Comparison of ENCODE assay signal across 8 cellular contexts in genomic region chr17:48543854-48544355, GRCh38. TPM values are rescaled to one million over a fixed set of nuclear protein-coding genes. Genes with fewer than 3 reads are reported as not detected.
DNase-seq lines count a peak whose midpoint lies in the region; ATAC-seq and TF ChIP-seq lines count a peak whose summit lies in the region.

No MANE protein-coding gene starts in this region.

- H3K4me3 ChIP-seq in fibroblast of lung (replicated peaks in 1 of 4; ENCODE audit: control extremely low read depth in 1 of 4, insufficient read depth in 1 of 4, low read depth in 3 of 4, low read length in 4 of 4) (peak overlapping the region; percentile 89 to 99 (median 90)), psoas muscle (peak overlapping the region; percentile 85)

- peak overlapping the region; percentile 20 for H3K4me2 ChIP-seq in fibroblast of lung (ENCODE audit: extremely low read depth, insufficient read depth, low read length)

- no peak overlapping the region for H2AFZ ChIP-seq in fibroblast of lung (ENCODE audit: low read length)

- no peaks in the 10 kb centered on the region for H4K20me1 ChIP-seq in fibroblast of lung (ENCODE audit: control insufficient read depth, extremely low read depth, insufficient read depth, low read length)

- TF ChIP-seq POLR2A in GM18505 (IDR thresholded peaks at IDR 0.05; ENCODE audit: borderline replicate concordance, extremely low read depth, insufficient read depth, insufficient read length) = no peak

- peaks cover 31% of the 10 kb centered on the region for H3K4me1 ChIP-seq in fibroblast of lung (ENCODE audit: control insufficient read depth, extremely low read depth, insufficient read depth, low read length)
- peaks cover 5% of the 10 kb centered on the region for H3K4me1 ChIP-seq in psoas muscle

- H3K27ac ChIP-seq in fibroblast of lung (ENCODE audit: insufficient read depth, low read length) = peak overlapping the region; percentile 97
- peak overlapping the region; percentile 89 for H3K27ac ChIP-seq in psoas muscle

- no peaks in the 10 kb centered on the region for H3K9me3 ChIP-seq in fibroblast of lung (ENCODE audit: control insufficient read depth, insufficient read depth, low read depth, low read length)
- H3K9me3 ChIP-seq in psoas muscle = no peaks in the 10 kb centered on the region

- ATAC-seq in GM21723 (IDR thresholded peaks at IDR 0.05; ENCODE audit: unreplicated experiment) (peak; percentile 28), psoas muscle (peak; percentile 15 to 46 (median 32)), GM18505 (IDR thresholded peaks at IDR 0.05; ENCODE audit: unreplicated experiment) (no peak), GM19395 (IDR thresholded peaks at IDR 0.05; ENCODE audit: unreplicated experiment) (no peak)

- H3K79me2 ChIP-seq in fibroblast of lung (ENCODE audit: control insufficient read depth, insufficient read depth, low read length) = peaks cover 87% of the 10 kb centered on the region

- H3K27me3 ChIP-seq in fibroblast of lung (ENCODE audit: control insufficient read depth, insufficient read depth, low read length) (no peaks in the 10 kb centered on the region), psoas muscle (ENCODE audit: insufficient read depth in 3 of 3, low read length in 2 of 3) (peaks cover 4 to 9% (median 9%) of the 10 kb centered on the region in 3 donors)

- 2 to 5% (median 2%) methylated on average over 19 to 20 of the region's 20 CpGs for WGBS in psoas muscle, 3 donors

- TF ChIP-seq CTCF in fibroblast of lung (conservative IDR thresholded peaks at IDR 0.05 in 1 of 2, IDR thresholded peaks at IDR 0.05 in 1 of 2; ENCODE audit: low read depth in 1 of 2, low read length in 2 of 2) (no peak), psoas muscle (IDR thresholded peaks at IDR 0.05) (no peak)

- DNase-seq in activated CD4-positive, CD25-positive, alpha-beta regulatory T cell treated with anti-CD3 and anti-CD28 coated beads, Interleukin-2, amount 50 U/mL, for 72 hours = peak; percentile 56
- DNase-seq in fibroblast of lung (ENCODE audit: low read depth in 2 of 2) = no peak
- no peak for DNase-seq in psoas muscle
- no peak for DNase-seq in NCI-H2196 (lab: John Stamatoyannopoulos, UW; ENCODE audit: unreplicated experiment)
- DNase-seq in NOMO-1 treated with dmso at 0.1 percent for 144 hours (lab: John Stamatoyannopoulos, UW; ENCODE audit: unreplicated experiment) = no peak

- peak overlapping the region; percentile 90 for H3K9ac ChIP-seq in fibroblast of lung (ENCODE audit: insufficient read depth, low read length)

- intact Hi-C loops in psoas muscle (cut with DNase I) = loop anchor here in 1 of 2 donors (5.0 kb wide), 1 partner anchor 52 kb away; no protein-coding TSS in a partner anchor

- H3K36me3 ChIP-seq in fibroblast of lung (ENCODE audit: control insufficient read depth, insufficient read depth, low read length) (peaks cover 8% of the 10 kb centered on the region), psoas muscle (ENCODE audit: insufficient read depth in 1 of 2, low read depth in 1 of 2) (no peaks in the 10 kb centered on the region)

RNA-seq across cellular contexts. Expression of gene HOXB2, which starts 1.0 kb away (rescaled TPM):
- 9.2 and 12.2 TPM in 2 replicates for total RNA-seq in fibroblast of lung
- 12.3 and 15.9 TPM in 2 replicates for polyA plus RNA-seq in fibroblast of lung
- 18.2 and 25.8 TPM in 2 replicates for polyA plus RNA-seq in fibroblast of lung (2012)
- polyA minus RNA-seq in fibroblast of lung (ENCODE audit: low replicate concordance) = 10.2 and 12.9 TPM in 2 replicates
- 10 to 100 TPM in 1 of 4 donors, 1 to 10 TPM in 3; 3.1 to 12.9 (median 6.5) TPM for total RNA-seq in psoas muscle
- polyA plus RNA-seq in psoas muscle = 1 to 10 TPM; 4.6 to 5.0 (median 5.0) TPM

RNA-seq across cellular contexts. Expression of gene HOXB1, which starts 13.1 kb away (rescaled TPM):
- total RNA-seq in fibroblast of lung (not detected in 2 replicates), psoas muscle (not detected)
- polyA plus RNA-seq in fibroblast of lung (not detected in 2 replicates), psoas muscle (not detected)
- not detected in 2 replicates for polyA plus RNA-seq in fibroblast of lung (2012)
- polyA minus RNA-seq in fibroblast of lung (ENCODE audit: low replicate concordance) = not detected in 2 replicates

RNA-seq across cellular contexts. Expression of gene HOXB4, which starts 34.2 kb away (rescaled TPM):
- total RNA-seq in fibroblast of lung (6.2 and 8.9 TPM in 2 replicates), psoas muscle (1 to 10 TPM in 2 of 4 donors, under 1 TPM in 2; 0.80 to 4.0 (median 1.3) TPM)
- polyA plus RNA-seq in fibroblast of lung (3.4 and 3.8 TPM in 2 replicates), psoas muscle (under 1 TPM; 0.38 to 0.89 (median 0.55) TPM)
- 4.5 and 5.6 TPM in 2 replicates for polyA plus RNA-seq in fibroblast of lung (2012)
- 3.8 and 5.0 TPM in 2 replicates for polyA minus RNA-seq in fibroblast of lung (ENCODE audit: low replicate concordance)

RNA-seq across cellular contexts. Expression of gene HOXB3, which starts 46.1 kb away (rescaled TPM):
- total RNA-seq in fibroblast of lung (15.7 and 28.6 TPM in 2 replicates), psoas muscle (1 to 10 TPM; 1.5 to 8.8 (median 1.9) TPM)
- polyA plus RNA-seq in fibroblast of lung (15.7 and 19.5 TPM in 2 replicates), psoas muscle (1 to 10 TPM in 2 of 3 donors, under 1 TPM in 1; 0.96 to 1.5 (median 1.4) TPM)
- 20.9 and 25.3 TPM in 2 replicates for polyA plus RNA-seq in fibroblast of lung (2012)
- 3.5 and 4.9 TPM in 2 replicates for polyA minus RNA-seq in fibroblast of lung (ENCODE audit: low replicate concordance)

RNA-seq across cellular contexts. Expression of gene HOXB5, which starts 49.7 kb away (rescaled TPM):
- total RNA-seq in fibroblast of lung (1.0 and 2.1 TPM in 2 replicates), psoas muscle (under 1 TPM in 3 of 4 donors, not detected in 1; 0.17 to 0.71 (median 0.24) TPM)
- polyA plus RNA-seq in fibroblast of lung (9.4 and 17.2 TPM in 2 replicates), psoas muscle (under 1 TPM; 0.03 to 0.30 (median 0.17) TPM)
- 24.6 and 41.8 TPM in 2 replicates for polyA plus RNA-seq in fibroblast of lung (2012)
- polyA minus RNA-seq in fibroblast of lung (ENCODE audit: low replicate concordance) = 3.8 and 5.5 TPM in 2 replicates

Comparison
In these comparisons a context has a peak if more than half of its experiments do, and no peak if none do; other contexts are left out.
1. ATAC-seq: peak in GM21723 (single experiment) and psoas muscle (4 of 4); none in GM18505 (single experiment) and GM19395 (single experiment).